In genomic region chr6:85641916-85642773, GRCh38 we compare ENCODE assay signal across 8 cellular contexts. TPM values are rescaled to one million over a fixed set of nuclear protein-coding genes. Genes with fewer than 3 reads are reported as not detected.
DNase-seq lines count a peak whose midpoint lies in the region; ATAC-seq and TF ChIP-seq lines count a peak whose summit lies in the region.

No MANE protein-coding gene starts in this region.

- TF ChIP-seq CTCF in glutamatergic neuron (IDR thresholded peaks at IDR 0.05; ENCODE audit: partially characterized antibody, unreplicated experiment), result no peak
- TF ChIP-seq CTCF in osteocyte (IDR thresholded peaks at IDR 0.05), result no peak
- TF ChIP-seq CTCF in testis (IDR thresholded peaks at IDR 0.05), result no peak

- peaks cover 52 to 55% of the 10 kb centered on the region in 2 donors for H3K36me3 Mint-ChIP-seq in activated naive CD4-positive, alpha-beta T cell treated with anti-CD3 and anti-CD28 coated beads, Interleukin-2, amount 50 U/mL, for 72 hours
- H3K36me3 Mint-ChIP-seq in glutamatergic neuron (ENCODE audit: unreplicated experiment), result no peaks in the 10 kb centered on the region
- H3K36me3 Mint-ChIP-seq in osteocyte (ENCODE audit: unreplicated experiment), result peaks cover 33% of the 10 kb centered on the region

- no peak for TF ChIP-seq POLR2A in testis (IDR thresholded peaks at IDR 0.05)

- H3K4me1 Mint-ChIP-seq in glutamatergic neuron (ENCODE audit: low read depth, unreplicated experiment) (peaks cover 29% of the 10 kb centered on the region), osteocyte (ENCODE audit: unreplicated experiment) (peaks cover 48% of the 10 kb centered on the region)

- peaks cover 23% of the 10 kb centered on the region for H3K27me3 Mint-ChIP-seq in glutamatergic neuron (ENCODE audit: unreplicated experiment)
- no peaks in the 10 kb centered on the region for H3K27me3 Mint-ChIP-seq in osteocyte (ENCODE audit: unreplicated experiment)

- peak overlapping the region; percentile 76 for H3K4me2 ChIP-seq in BLaER1

- H4K20me1 ChIP-seq in BLaER1, result peaks cover 51% of the 10 kb centered on the region

- H3K4me3 Mint-ChIP-seq in glutamatergic neuron (ENCODE audit: unreplicated experiment) (peak overlapping the region; percentile 97), osteocyte (ENCODE audit: unreplicated experiment) (peak overlapping the region; percentile 82)

- peaks cover 0 to 7% of the 10 kb centered on the region in 2 donors for H3K9me3 Mint-ChIP-seq in activated naive CD4-positive, alpha-beta T cell treated with anti-CD3 and anti-CD28 coated beads, Interleukin-2, amount 50 U/mL, for 72 hours
- H3K9me3 Mint-ChIP-seq in glutamatergic neuron (ENCODE audit: unreplicated experiment), result peaks cover 30% of the 10 kb centered on the region
- no peaks in the 10 kb centered on the region for H3K9me3 Mint-ChIP-seq in osteocyte (ENCODE audit: unreplicated experiment)

- peak overlapping the region; percentile 98 to 100 for H3K27ac Mint-ChIP-seq in activated naive CD4-positive, alpha-beta T cell treated with anti-CD3 and anti-CD28 coated beads, Interleukin-2, amount 50 U/mL, for 72 hours
- H3K27ac Mint-ChIP-seq in glutamatergic neuron (ENCODE audit: unreplicated experiment) (peak overlapping the region; percentile 97), osteocyte (ENCODE audit: unreplicated experiment) (peak overlapping the region; percentile 100)

- H3K9me3 ChIP-seq in BLaER1, result no peaks in the 10 kb centered on the region
- no peaks in the 10 kb centered on the region for H3K9me3 ChIP-seq in testis

- H3K27me3 ChIP-seq in BLaER1 (no peaks in the 10 kb centered on the region), testis (no peaks in the 10 kb centered on the region)

- H3K4me3 ChIP-seq in BLaER1 (peak overlapping the region; percentile 86), testis (peak overlapping the region; percentile 89 to 94)

- WGBS in testis, 2 donors, result 1 to 3% methylated on average over 14 to 66 of the region's 85 CpGs

- DNase-seq in HT-29 (ENCODE audit: low spot score), result peak; percentile 64
- DNase-seq in SK-N-DZ (ENCODE audit: low spot score), result peak; percentile 31
- peak; percentile 59 to 75 for DNase-seq in activated naive CD4-positive, alpha-beta T cell treated with anti-CD3 and anti-CD28 coated beads, Interleukin-2, amount 50 U/mL, for 72 hours (ENCODE audit: low spot score in 2 of 2)
- DNase-seq in glutamatergic neuron, result peak; percentile 59
- peak; percentile 86 for DNase-seq in osteocyte (ENCODE audit: extremely low spot score, unreplicated experiment)
- DNase-seq in testis, result peak; percentile 72
- no peak for DNase-seq in GOT3 (lab: John Stamatoyannopoulos, UW)

- H3K36me3 ChIP-seq in BLaER1 (peaks cover 30% of the 10 kb centered on the region), testis (ENCODE audit: low read depth, missing control alignments) (no peaks in the 10 kb centered on the region)

- intact Hi-C loops in testis (cut with DNase I; ENCODE audit: low total_unique reads), result loop anchor here (5.0 kb wide), 2 partner anchors 35 to 50 kb away; partner anchors contain the start of gene SNX14

- peaks cover 39% of the 10 kb centered on the region for H3K4me1 ChIP-seq in BLaER1
- H3K4me1 ChIP-seq in testis, result no peaks in the 10 kb centered on the region

- peak overlapping the region; percentile 97 for H3K9ac ChIP-seq in BLaER1

- ATAC-seq in activated naive CD4-positive, alpha-beta T cell treated with anti-CD3 and anti-CD28 coated beads, Interleukin-2, amount 50 U/mL, for 72 hours, result peak in 1 of 2 donors; percentile 24

- H3K27ac ChIP-seq in BLaER1, result peak overlapping the region; percentile 98
- peak overlapping the region; percentile 99 to 100 for H3K27ac ChIP-seq in testis

RNA-seq across cellular contexts. Expression of gene SYNCRIP, which starts 0.5 kb away (rescaled TPM):
- total RNA-seq in HT-29 (2014; rRNA removed; shearing (Covaris generic)), result 59.2 and 66.4 TPM in 2 replicates
- 67.6 and 71.9 TPM in 2 replicates for polyA plus RNA-seq in SK-N-DZ (2014; cell fraction: cytosol; rRNA removed)
- 44.0 and 52.0 TPM in 2 replicates for polyA plus RNA-seq in SK-N-DZ (2014; cell fraction: nucleus; rRNA removed)
- total RNA-seq in activated naive CD4-positive, alpha-beta T cell treated with anti-CD3 and anti-CD28 coated beads, Interleukin-2, amount 50 U/mL, for 72 hours, result 100 to 1,000 TPM in 1 of 2 donors, 10 to 100 TPM in 1; 78.3 to 147 TPM
- total RNA-seq in glutamatergic neuron (ENCODE audit: unreplicated experiment) (93.6 TPM), osteocyte (93.7 and 94.0 TPM in 2 replicates), testis (10 to 100 TPM; 51.6 to 55.1 TPM)
- polyA plus RNA-seq in testis (ENCODE audit: insufficient read depth, low read depth, low replicate concordance), result 67.0 TPM

RNA-seq across cellular contexts. Expression of gene SNX14, which starts 48.5 kb away (rescaled TPM):
- total RNA-seq in HT-29 (2014; rRNA removed; shearing (Covaris generic)), result 46.1 and 54.9 TPM in 2 replicates
- 54.9 and 105 TPM in 2 replicates for polyA plus RNA-seq in SK-N-DZ (2014; cell fraction: cytosol; rRNA removed)
- 120 TPM in 2 replicates for polyA plus RNA-seq in SK-N-DZ (2014; cell fraction: nucleus; rRNA removed)
- total RNA-seq in activated naive CD4-positive, alpha-beta T cell treated with anti-CD3 and anti-CD28 coated beads, Interleukin-2, amount 50 U/mL, for 72 hours, result 10 to 100 TPM; 53.6 to 54.8 TPM
- total RNA-seq in glutamatergic neuron (ENCODE audit: unreplicated experiment) (73.6 TPM), osteocyte (87.2 and 106 TPM in 2 replicates), testis (100 to 1,000 TPM; 108 to 142 TPM)
- 170 TPM for polyA plus RNA-seq in testis (ENCODE audit: insufficient read depth, low read depth, low replicate concordance)
